Comparison of ENCODE assay signal across 28 cellular contexts in genomic region chr5:135066781-135067430, GRCh38. TPM values are rescaled to one million over a fixed set of nuclear protein-coding genes. Genes with fewer than 3 reads are reported as not detected.
"Had no signal": no experiment of that assay in that cellular context is flagged by ENCODE, and none has a peak within 500 bp of the region (broad histone marks: within the 10 kb centered on the region; RNA-seq: fewer than 3 reads in every experiment).

No MANE protein-coding gene starts in this region.

- H3K9me3 Mint-ChIP-seq: activated naive CD4-positive, alpha-beta T cell treated with anti-CD3 and anti-CD28 coated beads, Interleukin-2, amount 50 U/mL, for 72 hours; activated naive CD8-positive, alpha-beta T cell treated with anti-CD3 and anti-CD28 coated beads, Interleukin-2, amount 50 U/mL, for 24 hours; activated T-cell treated with anti-CD3 and anti-CD28 coated beads, Interleukin-2, amount 50 U/mL, for 24 hours; activated T-helper 1 cell treated with anti-CD3 and anti-CD28 coated beads, Interleukin-12 subunit alpha, Interleukin-12 subunit beta, Interleukin-2, Interleukin-4 antibody, amounts not matched to agents 30 ng/mL and 10 ng/mL and 1 ng/mL, durations not matched to agents 14 hours and 24 hours and 36 hours; IgD-negative memory B cell; WTC11 had no signal

- H3K4me3 Mint-ChIP-seq: activated CD8-positive, alpha-beta memory T cell treated with anti-CD3 and anti-CD28 coated beads, Interleukin-2, amount 10 ng/mL, durations not matched to agents 7 days and 5 days; activated naive CD8-positive, alpha-beta T cell treated with anti-CD3 and anti-CD28 coated beads, Interleukin-2, amount 50 U/mL, for 24 hours; activated T-cell treated with anti-CD3 and anti-CD28 coated beads, Interleukin-2, amount 50 U/mL, for 24 hours; activated T-helper 1 cell treated with anti-CD3 and anti-CD28 coated beads, Interleukin-12 subunit alpha, Interleukin-12 subunit beta, Interleukin-2, Interleukin-4 antibody, amounts not matched to agents 30 ng/mL and 10 ng/mL and 1 ng/mL, durations not matched to agents 14 hours and 24 hours and 36 hours; IgD-negative memory B cell; T-helper 17 cell; WTC11 had no signal

- H3K4me1 Mint-ChIP-seq: activated CD8-positive, alpha-beta memory T cell treated with anti-CD3 and anti-CD28 coated beads, Interleukin-2, amount 10 ng/mL, durations not matched to agents 7 days and 5 days; activated naive CD8-positive, alpha-beta T cell treated with anti-CD3 and anti-CD28 coated beads, Interleukin-2, amount 50 U/mL, for 24 hours; IgD-negative memory B cell; T-helper 17 cell; WTC11 had no signal

- H3K27ac Mint-ChIP-seq: activated CD8-positive, alpha-beta memory T cell treated with anti-CD3 and anti-CD28 coated beads, Interleukin-2, amount 10 ng/mL, durations not matched to agents 7 days and 5 days; activated naive CD4-positive, alpha-beta T cell treated with anti-CD3 and anti-CD28 coated beads, Interleukin-2, amount 50 U/mL, for 72 hours; activated naive CD8-positive, alpha-beta T cell treated with anti-CD3 and anti-CD28 coated beads, Interleukin-2, amount 50 U/mL, for 24 hours; activated T-cell treated with anti-CD3 and anti-CD28 coated beads, Interleukin-2, amount 50 U/mL, for 24 hours; activated T-helper 1 cell treated with anti-CD3 and anti-CD28 coated beads, Interleukin-12 subunit alpha, Interleukin-12 subunit beta, Interleukin-2, Interleukin-4 antibody, amounts not matched to agents 30 ng/mL and 10 ng/mL and 1 ng/mL, durations not matched to agents 14 hours and 24 hours and 36 hours; IgD-negative memory B cell; T-helper 17 cell; WTC11 had no signal

- DNase-seq: activated CD4-positive, alpha-beta T cell treated with anti-CD3 and anti-CD28 coated beads for 48 hours; activated CD4-positive, alpha-beta T cell treated with anti-CD3 and anti-CD28 coated beads, Interleukin-2, amount 50 U/mL, for 4 hours; activated CD4-positive, CD25-positive, alpha-beta regulatory T cell treated with anti-CD3 and anti-CD28 coated beads, Interleukin-2, amount 50 U/mL, for 72 hours; activated CD8-positive, alpha-beta memory T cell treated with anti-CD3 and anti-CD28 coated beads, Interleukin-2, amount 10 ng/mL, durations not matched to agents 7 days and 5 days; activated effector memory CD4-positive, alpha-beta T cell treated with Interleukin-2 at 50 U/mL for 16 hours; activated naive CD4-positive, alpha-beta T cell treated with Interleukin-2 at 50 U/mL for 16 hours; activated naive CD8-positive, alpha-beta T cell treated with anti-CD3 and anti-CD28 coated beads, Interleukin-2, amount 50 U/mL, for 24 hours; activated T-cell treated with anti-CD3 and anti-CD28 coated beads, Interleukin-2, amount 50 U/mL, for 24 hours; amniotic stem cell; body of pancreas; KG1; NCI-H1092; NCI-H1417; NCI-H1930; NCI-H345; NCI-H510A; NCI-H526 treated with DMSO at 0.1 percent for 48 hours; NCI-H82; SIG-M5; T-helper 17 cell; T-helper 9 cell had no signal

- H3K4me3 ChIP-seq: ascending aorta, body of pancreas had no signal

- H3K36me3 Mint-ChIP-seq: activated CD8-positive, alpha-beta memory T cell treated with anti-CD3 and anti-CD28 coated beads, Interleukin-2, amount 10 ng/mL, durations not matched to agents 7 days and 5 days; activated naive CD4-positive, alpha-beta T cell treated with anti-CD3 and anti-CD28 coated beads, Interleukin-2, amount 50 U/mL, for 72 hours; IgD-negative memory B cell; WTC11 had no signal

- H3K4me1 ChIP-seq: ascending aorta, body of pancreas had no signal

- FAIRE-seq: bronchial epithelial cell, RCC 7860 had no signal

- H3K27me3 Mint-ChIP-seq: IgD-negative memory B cell had no signal

- H3K36me3 ChIP-seq: ascending aorta had no signal

- H3K9me3 ChIP-seq: ascending aorta, body of pancreas had no signal

- H3K27ac ChIP-seq: ascending aorta, body of pancreas had no signal

- H3K27me3 ChIP-seq: ascending aorta, body of pancreas had no signal

RNA-seq across cellular contexts. Expression of gene PITX1, which starts 32.9 kb away (rescaled TPM):
- total RNA-seq: body of pancreas, T-helper 17 cell had no signal
